20 cellular contexts compared by ENCODE assay signal in the genomic region with DNA sequence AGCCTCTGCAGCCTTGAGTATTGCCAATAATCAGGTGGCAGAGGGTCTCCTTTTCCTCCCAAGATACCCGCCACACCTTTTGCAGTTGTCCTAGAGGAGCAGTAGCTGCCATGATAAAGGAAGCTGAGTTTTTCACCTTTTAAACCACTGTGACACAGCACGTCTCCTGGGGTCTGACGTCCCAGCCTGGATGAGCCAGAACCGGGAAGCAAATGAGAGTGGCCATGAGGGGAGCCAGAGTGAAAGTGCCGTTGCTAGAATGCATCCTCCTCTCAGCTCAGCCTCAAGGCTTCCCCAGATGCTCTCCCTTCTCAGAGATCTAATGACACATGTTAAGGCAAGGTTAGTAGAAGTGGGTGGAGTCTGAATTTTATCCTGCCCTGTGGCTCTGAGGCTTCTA. TPM values are rescaled to one million over a fixed set of nuclear protein-coding genes. Genes with fewer than 3 reads are reported as not detected.
DNase-seq lines count a peak whose midpoint lies in the region; ATAC-seq and TF ChIP-seq lines count a peak whose summit lies in the region.
"Had no signal": no experiment of that assay in that cellular context is flagged by ENCODE, and none has a peak within 500 bp of the region (broad histone marks: within the 10 kb centered on the region; RNA-seq: fewer than 3 reads in every experiment).

No MANE protein-coding gene starts in this region.

- no peaks in the 10 kb centered on the region for H4K20me1 ChIP-seq in GM23338 (replicated peaks; ENCODE audit: insufficient read depth)

- H3K27ac ChIP-seq in GM23338 (ENCODE audit: low read depth) (no peak overlapping the region), endodermal cell (ENCODE audit: low read depth, low read length) (no peak overlapping the region), SJCRH30 (no peak overlapping the region), lower lobe of right lung (no peak overlapping the region)
- H3K27ac ChIP-seq: Peyer's patch had no signal

- DNase-seq in GM23338 (ENCODE audit: low spot score) (peak; percentile 59), LHCN-M2 (ENCODE audit: low read depth) (peak; percentile 17), endodermal cell (peak; percentile 70), mesenteric fat pad (ENCODE audit: low spot score) (peak; percentile 60), SJCRH30 (no peak), lower lobe of right lung (no peak), putamen (ENCODE audit: low spot score) (no peak)
- no peak for DNase-seq in stimulated activated CD4-positive, alpha-beta T cell treated with anti-CD3 and anti-CD28 coated beads, Interleukin-4, amount 100 ng/mL, for 24 hours
- DNase-seq: CD4-positive, CD25-positive, alpha-beta regulatory T cell; EL; HCEC 1CT; Kasumi-1; MG63; NCI-H187; NCI-H226; NCI-H774; Peyer's patch had no signal

- no peaks in the 10 kb centered on the region for H3K36me3 Mint-ChIP-seq in GM23338 (ENCODE audit: low read depth)
- H3K36me3 Mint-ChIP-seq in endodermal cell (ENCODE audit: low read depth) = no peaks in the 10 kb centered on the region
- H3K36me3 Mint-ChIP-seq: CD4-positive, CD25-positive, alpha-beta regulatory T cell had no signal

- H3K4me1 ChIP-seq in GM23338 (ENCODE audit: insufficient read depth) (peaks cover 31% of the 10 kb centered on the region), endodermal cell (ENCODE audit: control insufficient read depth, insufficient read depth, low read length) (no peaks in the 10 kb centered on the region), SJCRH30 (no peaks in the 10 kb centered on the region), lower lobe of right lung (no peaks in the 10 kb centered on the region)

- 0 out of 2 replicates have a peak, but pooled peaks cover 3% of the 10 kb centered on the region for H3K9me2 ChIP-seq in GM23338 (ENCODE audit: insufficient read depth)

- peaks cover 43% of the 10 kb centered on the region for H3K4me1 Mint-ChIP-seq in GM23338
- peaks cover 11% of the 10 kb centered on the region for H3K4me1 Mint-ChIP-seq in endodermal cell
- H3K4me1 Mint-ChIP-seq: CD4-positive, CD25-positive, alpha-beta regulatory T cell had no signal

- peak overlapping the region; percentile 55 for H3K4me2 ChIP-seq in GM23338

- peak; percentile 75 for ATAC-seq in GM23338
- ATAC-seq in lower lobe of right lung = no peak

- 73 to 76% methylated on average over 4 to 5 of the region's 5 CpGs for WGBS in endodermal cell (ENCODE audit: insufficient coverage in 1 of 2, insufficient read length in 1 of 2), 2 experiments

- peak overlapping the region; percentile 96 for H2AFZ ChIP-seq in GM23338

- H3K79me2 ChIP-seq in GM23338 (replicated peaks; ENCODE audit: insufficient read depth) = no peaks in the 10 kb centered on the region

- H3K9me3 ChIP-seq in endodermal cell (ENCODE audit: control insufficient read depth, low read length) (no peaks in the 10 kb centered on the region), SJCRH30 (replicated peaks) (no peaks in the 10 kb centered on the region), lower lobe of right lung (no peaks in the 10 kb centered on the region)
- H3K9me3 ChIP-seq: MG63, Peyer's patch had no signal

- H3K27me3 ChIP-seq in GM23338 (ENCODE audit: insufficient read depth) (no peaks in the 10 kb centered on the region), endodermal cell (ENCODE audit: control insufficient read depth, insufficient read depth, low read length, poor library complexity, severe bottlenecking) (no peaks in the 10 kb centered on the region), SJCRH30 (no peaks in the 10 kb centered on the region), lower lobe of right lung (ENCODE audit: low read depth) (peaks cover 5% of the 10 kb centered on the region)
- H3K27me3 ChIP-seq: Peyer's patch had no signal

- H3K4me3 Mint-ChIP-seq in GM23338 (no peak overlapping the region), endodermal cell (no peak overlapping the region)
- H3K4me3 Mint-ChIP-seq: CD4-positive, CD25-positive, alpha-beta regulatory T cell had no signal

- H3K36me3 ChIP-seq in GM23338 (ENCODE audit: insufficient read depth) (no peaks in the 10 kb centered on the region), endodermal cell (ENCODE audit: control insufficient read depth, insufficient read depth, low read length) (no peaks in the 10 kb centered on the region), SJCRH30 (no peaks in the 10 kb centered on the region), lower lobe of right lung (no peaks in the 10 kb centered on the region)
- H3K36me3 ChIP-seq: MG63, Peyer's patch had no signal

- no peak for TF ChIP-seq CTCF in GM23338 (conservative IDR thresholded peaks at IDR 0.05; ENCODE audit: low read depth in 2 of 2)
- peak; percentile 14 for TF ChIP-seq CTCF in endodermal cell (conservative IDR thresholded peaks at IDR 0.05)
- no peak for TF ChIP-seq CTCF in lower lobe of right lung (IDR thresholded peaks at IDR 0.05)

- H3F3A ChIP-seq in GM23338 (replicated peaks; ENCODE audit: low read depth) = no peaks in the 10 kb centered on the region

- no peak overlapping the region for H3K9ac ChIP-seq in endodermal cell (ENCODE audit: extremely low read depth, low read length, poor library complexity, severe bottlenecking)

- intact Hi-C loops in lower lobe of right lung (cut with DNase I) = no loop called here

- no peaks in the 10 kb centered on the region for H3K9me3 Mint-ChIP-seq in GM23338
- H3K9me3 Mint-ChIP-seq in endodermal cell = no peaks in the 10 kb centered on the region

- no peak overlapping the region for H3K4me3 ChIP-seq in GM23338
- H3K4me3 ChIP-seq in endodermal cell (ENCODE audit: low read length) = no peak overlapping the region
- no peak overlapping the region for H3K4me3 ChIP-seq in SJCRH30
- no peak overlapping the region for H3K4me3 ChIP-seq in lower lobe of right lung
- H3K4me3 ChIP-seq: MG63, Peyer's patch had no signal

- H3K27me3 Mint-ChIP-seq in GM23338 (ENCODE audit: insufficient read depth, low read depth, poor library complexity) (peaks cover 2% of the 10 kb centered on the region), endodermal cell (ENCODE audit: insufficient read depth) (peaks cover 4% of the 10 kb centered on the region)

- no peak overlapping the region for H3K27ac Mint-ChIP-seq in GM23338
- peak overlapping the region; percentile 67 for H3K27ac Mint-ChIP-seq in endodermal cell

TF ChIP-seq in GM23338, 12 proteins besides CTCF, POLR2A, EP300 and RAD21:
- TF ChIP-seq ZNF331 (CRISPR knock-in tag; IDR thresholded peaks at IDR 0.05; ENCODE audit: low read depth) (no peak), JUNB (IDR thresholded peaks at IDR 0.05; ENCODE audit: unreplicated experiment) (no peak)

RNA-seq across cellular contexts. Expression of gene HTR3A, which starts 23.4 kb away (rescaled TPM):
- total RNA-seq in GM23338 (2014; rRNA removed; shearing (Covaris generic)) = 8.1 and 9.7 TPM in 2 replicates
- polyA plus RNA-seq in GM23338 (2016; fragmentation: Nextera tagmentation; extraction: Ambion mirVana) = 5.5 and 5.8 TPM in 2 replicates
- total RNA-seq in LHCN-M2 (2014; rRNA removed) (not detected in 2 replicates), endodermal cell (under 1 TPM in 1 of 2 donors, not detected in 1; 0.55 TPM), mesenteric fat pad (not detected), lower lobe of right lung (not detected)
- polyA plus RNA-seq in LHCN-M2 (2012) = not detected
- polyA plus RNA-seq in endodermal cell (2013, experiment 1 of 2) = 0.75 TPM
- not detected for polyA plus RNA-seq in endodermal cell (2013, experiment 2 of 2)
- total RNA-seq in SJCRH30 (2014; rRNA removed; shearing (Covaris generic)) = not detected in 2 replicates
- total RNA-seq: A673; CD4-positive, CD25-positive, alpha-beta regulatory T cell; OCI-LY7 had no signal
- polyA plus RNA-seq: BJ; CD4-positive, CD25-positive, alpha-beta regulatory T cell had no signal

RNA-seq across cellular contexts. Expression of gene HTR3B, which starts 46.9 kb away (rescaled TPM):
- not detected in 2 replicates for total RNA-seq in GM23338 (2014; rRNA removed; shearing (Covaris generic))
- polyA plus RNA-seq in GM23338 (2016; fragmentation: Nextera tagmentation; extraction: Ambion mirVana) = not detected in 2 replicates
- total RNA-seq in LHCN-M2 (2014; rRNA removed) (not detected in 2 replicates), endodermal cell (not detected), mesenteric fat pad (not detected), lower lobe of right lung (not detected)
- not detected for polyA plus RNA-seq in LHCN-M2 (2012)
- not detected for polyA plus RNA-seq in endodermal cell (2013, experiment 1 of 2)
- polyA plus RNA-seq in endodermal cell (2013, experiment 2 of 2) = not detected
- not detected in 2 replicates for total RNA-seq in SJCRH30 (2014; rRNA removed; shearing (Covaris generic))
- total RNA-seq: A673; CD4-positive, CD25-positive, alpha-beta regulatory T cell; OCI-LY7 had no signal
- polyA plus RNA-seq: BJ; CD4-positive, CD25-positive, alpha-beta regulatory T cell had no signal

Comparison
In these comparisons a context has a peak if more than half of its experiments do, and no peak if none do; other contexts are left out.
1. DNase-seq: peak in GM23338 (single experiment), LHCN-M2 (single experiment), endodermal cell (single experiment) and mesenteric fat pad (single experiment); none in SJCRH30 (0 of 2), stimulated activated CD4-positive, alpha-beta T cell treated with anti-CD3 and anti-CD28 coated beads, Interleukin-4, amount 100 ng/mL, for 24 hours (single experiment), lower lobe of right lung (single experiment) and putamen (single experiment).